21 cellular contexts compared by ENCODE assay signal in genomic region chr2:96843538-96844268, GRCh38. TPM values are rescaled to one million over a fixed set of nuclear protein-coding genes. Genes with fewer than 3 reads are reported as not detected.
DNase-seq lines count a peak whose midpoint lies in the region; ATAC-seq and TF ChIP-seq lines count a peak whose summit lies in the region.
"Had no signal": no experiment of that assay in that cellular context is flagged by ENCODE, and none has a peak within 500 bp of the region (broad histone marks: within the 10 kb centered on the region; RNA-seq: fewer than 3 reads in every experiment).

Gene ANKRD23, minus strand, starts transcription at chr2:96844021. Its CDS starts 29 bp downstream, at chr2:96843992.

- H3K27me3 Mint-ChIP-seq in neural progenitor cell (ENCODE audit: insufficient read depth, low read depth) = peaks cover 13% of the 10 kb centered on the region
- H3K27me3 Mint-ChIP-seq: central memory CD8-positive, alpha-beta T cell had no signal

- intact Hi-C loops in T-helper 2 cell treated with Interferon-gamma antibody and Interleukin-4, amounts not matched to agents 100 ng/mL and 5 ng/mL, for 36 hours (cut with micrococcal nuclease) = no loop called here
- intact Hi-C loops in Right ventricle myocardium superior (cut with DNase I) = no loop called here

- H3K27me3 ChIP-seq in KMS-11 (ENCODE audit: insufficient read depth, low read depth) = no peaks in the 10 kb centered on the region
- H3K27me3 ChIP-seq in neural progenitor cell = no peaks in the 10 kb centered on the region
- H3K27me3 ChIP-seq: left lung, SJSA1 had no signal

- H3F3A ChIP-seq in neural progenitor cell (ENCODE audit: low read depth) = peaks cover 8% of the 10 kb centered on the region

- TF ChIP-seq CTCF in KMS-11 (conservative IDR thresholded peaks at IDR 0.05; ENCODE audit: low read depth, low read length) = no peak
- TF ChIP-seq CTCF in neural progenitor cell (IDR thresholded peaks at IDR 0.05) = no peak

- H3K4me1 ChIP-seq in KMS-11 (ENCODE audit: low read depth, poor library complexity, severe bottlenecking) (peaks cover 81% of the 10 kb centered on the region), neural progenitor cell (peaks cover 7% of the 10 kb centered on the region)
- H3K4me1 ChIP-seq: HAP-1, SJSA1 had no signal

- H3K4me3 ChIP-seq in KMS-11 (IDR thresholded peaks at IDR 0.05; ENCODE audit: insufficient read depth, low read depth, low read length) (no peak within 1 kb of the TSS), neural progenitor cell (no peak within 1 kb of the TSS)
- H3K4me3 ChIP-seq: HAP-1, left lung, SJSA1 had no signal

- peaks cover 12% of the 10 kb centered on the region; the same call in 1 of the 2 replicates for H3K79me2 ChIP-seq in KMS-11 (ENCODE audit: insufficient read depth, low read depth)
- H3K79me2 ChIP-seq in neural progenitor cell (ENCODE audit: low read depth) = no peaks in the 10 kb centered on the region

- H3K4me2 ChIP-seq in KMS-11 = no peak within 1 kb of the TSS
- no peak within 1 kb of the TSS for H3K4me2 ChIP-seq in neural progenitor cell

- H3K9ac ChIP-seq in KMS-11 = no peak within 1 kb of the TSS
- no peak within 1 kb of the TSS for H3K9ac ChIP-seq in neural progenitor cell

- H2AFZ ChIP-seq in KMS-11 (ENCODE audit: low read depth) (no peak within 1 kb of the TSS), neural progenitor cell (replicated peaks) (no peak within 1 kb of the TSS)

- H3K36me3 ChIP-seq in KMS-11 (ENCODE audit: insufficient read depth) = peaks cover 3% of the 10 kb centered on the region; the same call in 1 of the 2 replicates
- no peaks in the 10 kb centered on the region for H3K36me3 ChIP-seq in neural progenitor cell

- H3K9me3 ChIP-seq in neural progenitor cell (ENCODE audit: low read depth) = no peaks in the 10 kb centered on the region
- H3K9me3 ChIP-seq: HAP-1, left lung, SJSA1 had no signal

- DNase-seq in T-helper 2 cell = no peak
- no peak for DNase-seq in Right ventricle myocardium superior
- DNase-seq in neural progenitor cell (ENCODE audit: low spot score) = no peak
- DNase-seq: activated CD4-positive, alpha-beta T cell treated with anti-CD3 and anti-CD28 coated beads, Interleukin-2, amount 50 U/mL, for 1 hour; DMS153; endodermal cell; Karpas-422; NCI-H1092; NCI-H748 treated with DMSO at 0.1 percent for 48 hours; OCI-M1; stimulated activated naive CD8-positive, alpha-beta T cell treated with anti-CD3 and anti-CD28 coated beads, Interleukin-15, Interleukin-2, amounts not matched to agents 100 U/mL and 50 U/mL, for 24 hours had no signal

- H3K9me3 Mint-ChIP-seq in neural progenitor cell = no peaks in the 10 kb centered on the region
- H3K9me3 Mint-ChIP-seq: activated T-helper 1 cell treated with anti-CD3 and anti-CD28 coated beads, Interleukin-12 subunit alpha, Interleukin-12 subunit beta, Interleukin-2, Interleukin-4 antibody, amounts not matched to agents 30 ng/mL and 10 ng/mL and 1 ng/mL, durations not matched to agents 14 hours and 24 hours and 36 hours; central memory CD8-positive, alpha-beta T cell; endodermal cell had no signal

- H3K36me3 Mint-ChIP-seq in neural progenitor cell = peaks cover 17% of the 10 kb centered on the region

- H4K20me1 ChIP-seq in KMS-11 (ENCODE audit: insufficient read depth) (no peaks in the 10 kb centered on the region), neural progenitor cell (ENCODE audit: low read depth) (no peaks in the 10 kb centered on the region)

- peak within 1 kb of the TSS; percentile 26; the same call in 1 of the 2 replicates for H3K27ac ChIP-seq in KMS-11
- no peak within 1 kb of the TSS for H3K27ac ChIP-seq in neural progenitor cell
- H3K27ac ChIP-seq: left lung, SJSA1 had no signal

- peak within 1 kb of the TSS; percentile 65 for H3K27ac Mint-ChIP-seq in neural progenitor cell
- H3K27ac Mint-ChIP-seq: activated T-helper 1 cell treated with anti-CD3 and anti-CD28 coated beads, Interleukin-12 subunit alpha, Interleukin-12 subunit beta, Interleukin-2, Interleukin-4 antibody, amounts not matched to agents 30 ng/mL and 10 ng/mL and 1 ng/mL, durations not matched to agents 14 hours and 24 hours and 36 hours; endodermal cell had no signal

- ATAC-seq in Right ventricle myocardium superior (ENCODE audit: poor library complexity) (peak; percentile 38), GM18861 (IDR thresholded peaks at IDR 0.05; ENCODE audit: unreplicated experiment) (no peak), HG02970 (IDR thresholded peaks at IDR 0.05; ENCODE audit: low FRiP score, unreplicated experiment) (no peak), HG02571 (IDR thresholded peaks at IDR 0.05; ENCODE audit: unreplicated experiment) (no peak)
- ATAC-seq: left lung; stimulated activated naive CD8-positive, alpha-beta T cell treated with anti-CD3 and anti-CD28 coated beads, Interleukin-15, Interleukin-2, amounts not matched to agents 100 U/mL and 50 U/mL, for 24 hours had no signal

- H3K4me3 Mint-ChIP-seq in neural progenitor cell = peak within 1 kb of the TSS; percentile 46
- H3K4me3 Mint-ChIP-seq: activated T-helper 1 cell treated with anti-CD3 and anti-CD28 coated beads, Interleukin-12 subunit alpha, Interleukin-12 subunit beta, Interleukin-2, Interleukin-4 antibody, amounts not matched to agents 30 ng/mL and 10 ng/mL and 1 ng/mL, durations not matched to agents 14 hours and 24 hours and 36 hours; central memory CD8-positive, alpha-beta T cell; endodermal cell had no signal

- peaks cover 22% of the 10 kb centered on the region for H3K4me1 Mint-ChIP-seq in neural progenitor cell

RNA-seq across cellular contexts. Expression of gene ANKRD23, which starts in this region (rescaled TPM):
- total RNA-seq in T-helper 2 cell treated with Interferon-gamma antibody and Interleukin-4, amounts not matched to agents 100 ng/mL and 5 ng/mL, for 36 hours = 13.4 and 15.0 TPM in 2 replicates
- 10.6 TPM for total RNA-seq in Right ventricle myocardium superior
- total RNA-seq in neural progenitor cell (ENCODE audit: low replicate concordance) = 10.8 and 11.4 TPM in 2 replicates
